In the genomic region with DNA sequence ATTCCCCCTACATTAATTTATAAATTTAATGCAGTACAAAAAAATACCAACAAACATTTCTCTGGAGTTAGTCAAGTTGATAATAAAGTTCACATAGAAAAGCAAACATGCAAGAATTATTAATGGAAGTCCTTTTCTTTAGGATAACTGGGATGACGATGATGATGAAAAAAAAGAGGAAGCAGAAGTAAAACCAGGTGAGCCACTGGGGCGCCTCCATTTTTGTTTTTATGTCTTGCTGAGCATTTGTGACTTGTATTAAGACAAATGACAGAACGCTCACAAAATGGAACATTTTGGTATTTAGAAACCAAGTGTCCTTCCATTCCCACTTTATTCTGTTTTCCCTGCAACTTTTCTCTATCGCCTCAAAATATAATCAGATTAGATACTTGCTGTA, we compare ENCODE assay signal across 21 cellular contexts. TPM values are rescaled to one million over a fixed set of nuclear protein-coding genes. Genes with fewer than 3 reads are reported as not detected.
DNase-seq lines count a peak whose midpoint lies in the region; ATAC-seq, FAIRE-seq and TF ChIP-seq lines count a peak whose summit lies in the region.
"Had no signal": no experiment of that assay in that cellular context is flagged by ENCODE, and none has a peak within 500 bp of the region (broad histone marks: within the 10 kb centered on the region; RNA-seq: fewer than 3 reads in every experiment).

No MANE protein-coding gene starts in this region.

- SMC1A ChIA-PET in GM12878 (lab: Charles Lee; ENCODE audit: uncharacterized antibody, unreplicated experiment), result interaction anchor here (1.1 kb wide), 1 partner anchor 14 kb away, joined by 4 read pairs; no protein-coding TSS in a partner anchor

- no peak overlapping the region for H3K4me3 Mint-ChIP-seq in activated CD4-positive, alpha-beta memory T cell treated with anti-CD3 and anti-CD28 coated beads for 36 hours
- no peak overlapping the region for H3K4me3 Mint-ChIP-seq in activated CD4-positive, alpha-beta memory T cell treated with anti-CD3 and anti-CD28 coated beads, Interleukin-2, amount 10 ng/mL, durations not matched to agents 7 days and 5 days
- no peak overlapping the region for H3K4me3 Mint-ChIP-seq in stimulated activated effector memory CD8-positive, alpha-beta T cell treated with anti-CD3 and anti-CD28 coated beads, Interleukin-12 subunit alpha, Interleukin-12 subunit beta, amount 100 ng/mL, for 72 hours

- H3K36me3 Mint-ChIP-seq in activated CD4-positive, alpha-beta memory T cell treated with anti-CD3 and anti-CD28 coated beads for 36 hours, result peaks cover 32% of the 10 kb centered on the region
- H3K36me3 Mint-ChIP-seq in activated CD4-positive, alpha-beta memory T cell treated with anti-CD3 and anti-CD28 coated beads, Interleukin-2, amount 10 ng/mL, durations not matched to agents 7 days and 5 days (ENCODE audit: low read depth), result peaks cover 49% of the 10 kb centered on the region
- peaks cover 96% of the 10 kb centered on the region for H3K36me3 Mint-ChIP-seq in stimulated activated effector memory CD8-positive, alpha-beta T cell treated with anti-CD3 and anti-CD28 coated beads, Interleukin-12 subunit alpha, Interleukin-12 subunit beta, amount 100 ng/mL, for 72 hours

- in situ Hi-C loops in GM12878 (cut with MboI), result no loop called here

- no peaks in the 10 kb centered on the region for H3K9me3 Mint-ChIP-seq in activated CD4-positive, alpha-beta memory T cell treated with anti-CD3 and anti-CD28 coated beads for 36 hours
- no peaks in the 10 kb centered on the region for H3K9me3 Mint-ChIP-seq in activated CD4-positive, alpha-beta memory T cell treated with anti-CD3 and anti-CD28 coated beads, Interleukin-2, amount 10 ng/mL, durations not matched to agents 7 days and 5 days
- H3K9me3 Mint-ChIP-seq in stimulated activated effector memory CD8-positive, alpha-beta T cell treated with anti-CD3 and anti-CD28 coated beads, Interleukin-12 subunit alpha, Interleukin-12 subunit beta, amount 100 ng/mL, for 72 hours, result no peaks in the 10 kb centered on the region

- peaks cover 36% of the 10 kb centered on the region for H3K4me1 Mint-ChIP-seq in activated CD4-positive, alpha-beta memory T cell treated with anti-CD3 and anti-CD28 coated beads for 36 hours (ENCODE audit: low read depth)
- peaks cover 38% of the 10 kb centered on the region for H3K4me1 Mint-ChIP-seq in activated CD4-positive, alpha-beta memory T cell treated with anti-CD3 and anti-CD28 coated beads, Interleukin-2, amount 10 ng/mL, durations not matched to agents 7 days and 5 days
- H3K4me1 Mint-ChIP-seq in stimulated activated effector memory CD8-positive, alpha-beta T cell treated with anti-CD3 and anti-CD28 coated beads, Interleukin-12 subunit alpha, Interleukin-12 subunit beta, amount 100 ng/mL, for 72 hours, result no peaks in the 10 kb centered on the region

- intact Hi-C loops in activated CD4-positive, alpha-beta memory T cell treated with anti-CD3 and anti-CD28 coated beads for 36 hours (cut with micrococcal nuclease), result no loop called here
- intact Hi-C loops in GM12878 (cut with micrococcal nuclease; ENCODE audit: unreplicated experiment), result no loop called here
- intact Hi-C loops in colonic mucosa (cut with DNase I), result no loop called here

- no peak overlapping the region for H3K4me3 ChIP-seq in DOHH2 (ENCODE audit: low read length)
- H3K4me3 ChIP-seq in GM12878, result no peak overlapping the region
- H3K4me3 ChIP-seq in colonic mucosa, result no peak overlapping the region
- H3K4me3 ChIP-seq: GM23248, PC-9, SK-N-MC had no signal

- no peak overlapping the region for H3K9ac ChIP-seq in GM12878 (ENCODE audit: control insufficient read depth, insufficient read depth, low read length)
- no peak overlapping the region for H3K9ac ChIP-seq in colonic mucosa (ENCODE audit: low read depth in 2 of 2, low read length in 2 of 2)

- peaks cover 22% of the 10 kb centered on the region for H3F3A ChIP-seq in DOHH2 (ENCODE audit: control insufficient read depth, insufficient read depth)

- H4K20me1 ChIP-seq in DOHH2 (ENCODE audit: control insufficient read depth, insufficient read depth, low read depth, low read length), result no peaks in the 10 kb centered on the region; the same call in 1 of the 2 replicates
- no peaks in the 10 kb centered on the region for H4K20me1 ChIP-seq in GM12878 (ENCODE audit: control insufficient read depth, insufficient read depth)

- TF ChIP-seq EP300 in GM12878 (IDR thresholded peaks at IDR 0.05; ENCODE audit: borderline replicate concordance in 1 of 2, control insufficient read depth in 1 of 2, low read depth in 2 of 2, low read length in 2 of 2), result no peak

- H3K36me3 ChIP-seq in DOHH2 (ENCODE audit: control insufficient read depth, low read length), result peaks cover 77% of the 10 kb centered on the region
- H3K36me3 ChIP-seq in GM12878 (ENCODE audit: control insufficient read depth in 2 of 2, insufficient read depth in 2 of 2, low read length in 1 of 2), result peaks cover 4 to 23% of the 10 kb centered on the region in 2 experiments
- H3K36me3 ChIP-seq in colonic mucosa, result peaks cover 15% of the 10 kb centered on the region

- no peaks in the 10 kb centered on the region for H3K9me2 ChIP-seq in DOHH2 (replicated peaks; ENCODE audit: control insufficient read depth, low read length)

- BruUV-seq in GM12878 (replicated peaks; lab: Mats Ljungman, UMichigan), result no TSS peak

- FAIRE-seq in GM12878 (lab: Jason Lieb, UNC), result no peak

- no peak overlapping the region for H2AFZ ChIP-seq in GM12878 (ENCODE audit: control insufficient read depth, low read depth, low read length)
- H2AFZ ChIP-seq: GM23248, PC-9 had no signal

- TF ChIP-seq CTCF in DOHH2 (IDR thresholded peaks at IDR 0.05; ENCODE audit: low read depth, low read length, poor library complexity, severe bottlenecking), result no peak
- TF ChIP-seq CTCF in GM12878 (IDR thresholded peaks at IDR 0.05 in 2 of 3, conservative IDR thresholded peaks at IDR 0.05 in 1 of 3; ENCODE audit: control insufficient read depth in 2 of 3, extremely low read depth in 1 of 3, insufficient read depth in 1 of 3, low read depth in 3 of 3, low read length in 3 of 3), result no peak
- no peak for TF ChIP-seq CTCF in colonic mucosa (IDR thresholded peaks at IDR 0.05)

- DNase-seq in activated CD4-positive, alpha-beta memory T cell treated with anti-CD3 and anti-CD28 coated beads for 36 hours, result no peak
- no peak for DNase-seq in activated CD4-positive, alpha-beta memory T cell treated with anti-CD3 and anti-CD28 coated beads, Interleukin-2, amount 10 ng/mL, durations not matched to agents 7 days and 5 days
- no peak for DNase-seq in GM12878 (ENCODE audit: low read depth, low spot score)
- DNase-seq in stimulated activated effector memory CD8-positive, alpha-beta T cell treated with anti-CD3 and anti-CD28 coated beads, Interleukin-12 subunit alpha, Interleukin-12 subunit beta, amount 100 ng/mL, for 72 hours (ENCODE audit: low spot score in 2 of 2), result no peak
- DNase-seq in HK-2 (ENCODE audit: unreplicated experiment), result no peak
- DNase-seq in colonic mucosa, result no peak
- DNase-seq: Calu3; DMS79 treated with DMSO at 0.1 percent for 48 hours; GDM1; KBM-7; NCI-H1048; NCI-H146; NCI-H2107; NCI-H226; NCI-H526 treated with DMSO at 0.1 percent for 48 hours; NK-92 treated with Interleukin-12 subunit alpha and Interleukin-12 subunit beta, amount 100 ng/mL, for 24 hours had no signal

- peak overlapping the region; percentile 38 for H3K27ac Mint-ChIP-seq in activated CD4-positive, alpha-beta memory T cell treated with anti-CD3 and anti-CD28 coated beads for 36 hours
- H3K27ac Mint-ChIP-seq in activated CD4-positive, alpha-beta memory T cell treated with anti-CD3 and anti-CD28 coated beads, Interleukin-2, amount 10 ng/mL, durations not matched to agents 7 days and 5 days, result no peak overlapping the region
- peak overlapping the region; percentile 14 for H3K27ac Mint-ChIP-seq in stimulated activated effector memory CD8-positive, alpha-beta T cell treated with anti-CD3 and anti-CD28 coated beads, Interleukin-12 subunit alpha, Interleukin-12 subunit beta, amount 100 ng/mL, for 72 hours

- no peak for ATAC-seq in GM12878
- ATAC-seq in stimulated activated effector memory CD8-positive, alpha-beta T cell treated with anti-CD3 and anti-CD28 coated beads, Interleukin-12 subunit alpha, Interleukin-12 subunit beta, amount 100 ng/mL, for 72 hours, result no peak
- ATAC-seq in GM19328 (IDR thresholded peaks at IDR 0.05; ENCODE audit: unreplicated experiment), result no peak

- POLR2A ChIA-PET in activated CD4-positive, alpha-beta memory T cell treated with anti-CD3 and anti-CD28 coated beads for 36 hours (lab: Charles Lee), result no interaction called here
- POLR2A ChIA-PET in activated CD4-positive, alpha-beta memory T cell treated with anti-CD3 and anti-CD28 coated beads, Interleukin-2, amount 10 ng/mL, durations not matched to agents 7 days and 5 days (lab: Charles Lee), result interaction anchor here (0.6 to 2.4 kb wide), 2 partner anchors 9 to 13 kb away, joined by 3 to 11 read pairs; partner anchors contain the start of gene EIF3J
- POLR2A ChIA-PET in GM12878 (lab: Charles Lee), result interaction anchor here (0.7 kb wide), 1 partner anchor 29 kb away, joined by 3 read pairs; no protein-coding TSS in a partner anchor

- no peaks in the 10 kb centered on the region for H3K27me3 Mint-ChIP-seq in activated CD4-positive, alpha-beta memory T cell treated with anti-CD3 and anti-CD28 coated beads for 36 hours
- H3K27me3 Mint-ChIP-seq in activated CD4-positive, alpha-beta memory T cell treated with anti-CD3 and anti-CD28 coated beads, Interleukin-2, amount 10 ng/mL, durations not matched to agents 7 days and 5 days, result no peaks in the 10 kb centered on the region

- H3K9me3 ChIP-seq in DOHH2 (ENCODE audit: control insufficient read depth, insufficient read depth, low read length), result no peaks in the 10 kb centered on the region
- H3K9me3 ChIP-seq in GM12878 (replicated peaks; ENCODE audit: control insufficient read depth, insufficient read depth, low read length), result no peaks in the 10 kb centered on the region
- H3K9me3 ChIP-seq in colonic mucosa, result no peaks in the 10 kb centered on the region

- CTCF ChIA-PET in activated CD4-positive, alpha-beta memory T cell treated with anti-CD3 and anti-CD28 coated beads for 36 hours (lab: Charles Lee), result interaction anchor here (1.4 kb wide), 1 partner anchor 13 kb away, joined by 3 read pairs; no protein-coding TSS in a partner anchor
- CTCF ChIA-PET in activated CD4-positive, alpha-beta memory T cell treated with anti-CD3 and anti-CD28 coated beads, Interleukin-2, amount 10 ng/mL, durations not matched to agents 7 days and 5 days (lab: Charles Lee), result interaction anchor here (0.6 to 1.6 kb wide), 5 partner anchors 8 to 238 kb away, joined by 3 to 7 read pairs (median 4); no protein-coding TSS in a partner anchor
- CTCF ChIA-PET in GM12878 (lab: Yijun Ruan, JAX), result interaction anchor here (0.6 to 1.2 kb wide), 3 partner anchors 14 to 182 kb away, joined by 3 read pairs; partner anchors contain the start of gene EIF3J

- H3K79me2 ChIP-seq in DOHH2 (ENCODE audit: control insufficient read depth, low read length) (peaks cover 66% of the 10 kb centered on the region), GM12878 (ENCODE audit: control insufficient read depth, insufficient read depth, low read length) (peaks cover 34% of the 10 kb centered on the region)

- no peak for TF ChIP-seq RAD21 in GM12878 (IDR thresholded peaks at IDR 0.05; ENCODE audit: insufficient read depth, low read depth, low read length)

- peaks cover 25% of the 10 kb centered on the region for H3K4me1 ChIP-seq in DOHH2 (ENCODE audit: control insufficient read depth, low read length)
- peaks cover 4% of the 10 kb centered on the region; the same call in 1 of the 2 replicates for H3K4me1 ChIP-seq in GM12878 (ENCODE audit: control insufficient read depth, insufficient read depth, low read length)
- H3K4me1 ChIP-seq in colonic mucosa, result peaks cover 4% of the 10 kb centered on the region

- peak overlapping the region; percentile 17; the same call in 1 of the 2 replicates for H3K4me2 ChIP-seq in DOHH2 (ENCODE audit: low read length)
- H3K4me2 ChIP-seq in GM12878 (ENCODE audit: control insufficient read depth, insufficient read depth), result no peak overlapping the region
- H3K4me2 ChIP-seq: PC-9 had no signal

- H3K27ac ChIP-seq in DOHH2 (ENCODE audit: low read depth, low read length) (no peak overlapping the region), GM12878 (ENCODE audit: control insufficient read depth, insufficient read depth) (no peak overlapping the region), colonic mucosa (no peak overlapping the region)
- H3K27ac ChIP-seq: PC-9, SK-N-MC had no signal

- RAD21 ChIA-PET in GM12878 (lab: Charles Lee; ENCODE audit: unreplicated experiment), result no interaction called here

- H3K27me3 ChIP-seq in DOHH2 (ENCODE audit: control insufficient read depth, low read length), result no peaks in the 10 kb centered on the region
- no peaks in the 10 kb centered on the region for H3K27me3 ChIP-seq in GM12878 (replicated peaks in 1 of 2; ENCODE audit: control insufficient read depth in 2 of 2, insufficient read depth in 2 of 2, low read length in 1 of 2)
- no peaks in the 10 kb centered on the region for H3K27me3 ChIP-seq in colonic mucosa

- 82% methylated on average over 4 of the region's 4 CpGs for WGBS in GM12878 (ENCODE audit: insufficient coverage, insufficient replicate concordance, low lambda C conversion rate, missing lambda C conversion rate)

- TF ChIP-seq POLR2A in GM12878 (IDR thresholded peaks at IDR 0.05; ENCODE audit: low read depth, low read length), result no peak

RNA-seq across cellular contexts. Expression of gene EIF3J, which starts 13.8 kb away (rescaled TPM):
- 10 to 100 TPM; 92.6 to 95.2 TPM for total RNA-seq in activated CD4-positive, alpha-beta memory T cell treated with anti-CD3 and anti-CD28 coated beads for 36 hours
- 10 to 100 TPM; 70.6 to 87.8 TPM for total RNA-seq in activated CD4-positive, alpha-beta memory T cell treated with anti-CD3 and anti-CD28 coated beads, Interleukin-2, amount 10 ng/mL, durations not matched to agents 7 days and 5 days
- total RNA-seq in GM12878 (2013; cell fraction: nucleolus; rRNA removed), result 78.4 and 80.3 TPM in 2 replicates
- total RNA-seq in GM12878 (2014; rRNA removed), result 45.4 and 47.6 TPM in 2 replicates
- total RNA-seq in GM12878 (2014; rRNA removed; fragmentation: Illumina TruSeq; extraction: Trizol), result 87.9 and 95.5 TPM in 2 replicates
- total RNA-seq in GM12878 (2021), result 96.2 and 101 TPM in 2 replicates
- polyA plus RNA-seq in GM12878 (2011; ENCODE audit: low read depth), result 25.9 TPM
- 91.0 and 119 TPM in 2 replicates for polyA plus RNA-seq in GM12878 (2011; rRNA removed)
- 33.0 and 43.7 TPM in 2 replicates for polyA plus RNA-seq in GM12878 (2011; cell fraction: cytosol; rRNA removed)
- polyA plus RNA-seq in GM12878 (2011; cell fraction: nucleus; rRNA removed), result 26.8 and 35.9 TPM in 2 replicates
- polyA plus RNA-seq in GM12878 (2012), result 48.4 and 60.8 TPM in 2 replicates
- polyA plus RNA-seq in GM12878 (2014; fragmentation: Illumina TruSeq; extraction: Trizol), result 126 and 162 TPM in 2 replicates
- 10 to 100 TPM; 34.7 to 36.3 TPM for polyA plus RNA-seq in GM12878 (2014; fragmentation: Nextera tagmentation; extraction: Ambion mirVana)
- polyA plus RNA-seq in GM12878 (2014; rRNA removed), result 56.2 and 75.7 TPM in 2 replicates
- 10 to 100 TPM; 48.6 to 52.5 TPM for polyA plus RNA-seq in GM12878 (2016; fragmentation: Nextera tagmentation; extraction: Ambion mirVana)
- polyA minus RNA-seq in GM12878 (2011; rRNA and poly(A)+ RNA removed), result 62.9 and 70.1 TPM in 2 replicates
- 17.2 and 17.3 TPM in 2 replicates for polyA minus RNA-seq in GM12878 (2011; cell fraction: cytosol; rRNA and poly(A)+ RNA removed)
- polyA minus RNA-seq in GM12878 (2011; cell fraction: nucleus; rRNA and poly(A)+ RNA removed), result 11.6 and 20.5 TPM in 2 replicates
- total RNA-seq in colonic mucosa, result 10 to 100 TPM; 64.5 to 80.5 TPM
